8 cellular contexts compared by ENCODE assay signal in genomic region chr18:46028536-46028891, GRCh38. TPM values are rescaled to one million over a fixed set of nuclear protein-coding genes. Genes with fewer than 3 reads are reported as not detected.
A peak's percentile ranks its signal among the peaks of the same experiment; 100 is the strongest.
DNase-seq lines count a peak whose midpoint lies in the region; ATAC-seq, FAIRE-seq and TF ChIP-seq lines count a peak whose summit lies in the region.

No MANE protein-coding gene starts in this region.

- H3K4me1 ChIP-seq in A549, result no peaks in the 10 kb centered on the region
- H3K4me1 ChIP-seq in naive thymus-derived CD4-positive, alpha-beta T cell (ENCODE audit: control insufficient read depth in 2 of 2, insufficient read depth in 2 of 2, low read length in 2 of 2), result peaks cover 0 to 5% of the 10 kb centered on the region in 2 donors

- WGBS in A549 (ENCODE audit: missing lambda C conversion rate), result 52% methylated on average over 7 of the region's 7 CpGs

- H3K9me3 Mint-ChIP-seq in naive thymus-derived CD4-positive, alpha-beta T cell, result no peaks in the 10 kb centered on the region

- H3K4me3 ChIP-seq in A549, result peak overlapping the region; percentile 44
- peak overlapping the region; percentile 89 for H3K4me3 ChIP-seq in naive thymus-derived CD4-positive, alpha-beta T cell (ENCODE audit: low read length)

- peaks cover 7 to 14% (median 13%) of the 10 kb centered on the region in 7 donors for H3K4me1 Mint-ChIP-seq in naive thymus-derived CD4-positive, alpha-beta T cell

- H3K4me3 Mint-ChIP-seq in naive thymus-derived CD4-positive, alpha-beta T cell, result peak overlapping the region; percentile 80 to 96 (median 92)

- DNase-seq in A549 (ENCODE audit: low read depth in 1 of 2, low spot score in 1 of 2), result no peak
- DNase-seq in dermis blood vessel endothelial cell, result peak; percentile 2
- DNase-seq in naive thymus-derived CD4-positive, alpha-beta T cell, result no peak
- no peak for DNase-seq in DMS79 (lab: John Stamatoyannopoulos, UW)

- CTCF ChIA-PET in A549 (lab: Yijun Ruan, JAX), result no interaction called here
- CTCF ChIA-PET in naive thymus-derived CD4-positive, alpha-beta T cell (lab: Charles Lee), result no interaction called here

- peaks cover 0 to 14% (median 0%) of the 10 kb centered on the region in 5 donors for H3K27me3 Mint-ChIP-seq in naive thymus-derived CD4-positive, alpha-beta T cell

- peak overlapping the region; percentile 39 to 79; a peak in 5 of 6 replicates for H3K27ac ChIP-seq in A549
- H3K27ac ChIP-seq in naive thymus-derived CD4-positive, alpha-beta T cell (ENCODE audit: low read depth, low read length), result peak overlapping the region; percentile 54

- TF ChIP-seq EP300 in A549 (IDR thresholded peaks at IDR 0.05), result no peak

- TF ChIP-seq CTCF in A549 (IDR thresholded peaks at IDR 0.05), result no peak

- no peak for TF ChIP-seq POLR2A in A549 (IDR thresholded peaks at IDR 0.05; ENCODE audit: low read length)

- no peak for TF ChIP-seq RAD21 in A549 (conservative IDR thresholded peaks at IDR 0.05 in 1 of 2, IDR thresholded peaks at IDR 0.05 in 1 of 2)

- ATAC-seq in A549 (no peak), HG02870 (IDR thresholded peaks at IDR 0.05; ENCODE audit: unreplicated experiment) (peak; percentile 8), GM21515 (IDR thresholded peaks at IDR 0.05; ENCODE audit: unreplicated experiment) (no peak), GM21447 (IDR thresholded peaks at IDR 0.05; ENCODE audit: unreplicated experiment) (no peak), GM19467 (IDR thresholded peaks at IDR 0.05; ENCODE audit: unreplicated experiment) (no peak)
- no peak for ATAC-seq in naive thymus-derived CD4-positive, alpha-beta T cell

- H3K36me3 ChIP-seq in naive thymus-derived CD4-positive, alpha-beta T cell (ENCODE audit: control insufficient read depth in 2 of 3, insufficient read depth in 3 of 3, low read length in 3 of 3), result no peaks in the 10 kb centered on the region

- peak overlapping the region in 8 of 9 donors; percentile 25 to 86 (median 76) for H3K27ac Mint-ChIP-seq in naive thymus-derived CD4-positive, alpha-beta T cell

- H3K27me3 ChIP-seq in naive thymus-derived CD4-positive, alpha-beta T cell (ENCODE audit: control insufficient read depth in 2 of 2, insufficient read depth in 2 of 2, low read length in 2 of 2), result no peaks in the 10 kb centered on the region

- intact Hi-C loops in naive thymus-derived CD4-positive, alpha-beta T cell (cut with micrococcal nuclease), result loop anchor here (1.0 to 5.0 kb wide), 7 partner anchors 14 to 76 kb away; partner anchors contain the start of genes EPG5 (in 2 of the 2), HAUS1 (in 1 of the 2) and PSTPIP2 (in 1 of the 2)

- H3K9me3 ChIP-seq in A549, result no peaks in the 10 kb centered on the region
- no peaks in the 10 kb centered on the region for H3K9me3 ChIP-seq in naive thymus-derived CD4-positive, alpha-beta T cell (ENCODE audit: control insufficient read depth in 2 of 3, low read length in 3 of 3)

- H3K4me2 ChIP-seq in A549, result peak overlapping the region; percentile 87

- POLR2A ChIA-PET in A549 (lab: Yijun Ruan, JAX), result interaction anchor here (0.5 kb wide), 1 partner anchor 19 kb away, joined by 3 read pairs; no protein-coding TSS in a partner anchor
- POLR2A ChIA-PET in naive thymus-derived CD4-positive, alpha-beta T cell (lab: Charles Lee), result interaction anchor here (0.7 to 2.0 kb wide), 3 partner anchors 9 to 45 kb away, joined by 3 to 6 read pairs (median 5); no protein-coding TSS in a partner anchor

- FAIRE-seq in A549 (lab: Jason Lieb, UNC), result no peak

- H3K36me3 Mint-ChIP-seq in naive thymus-derived CD4-positive, alpha-beta T cell, result peaks cover 6 to 22% (median 17%) of the 10 kb centered on the region in 5 donors

TF ChIP-seq in A549, 52 proteins besides CTCF, POLR2A, EP300 and RAD21:
- TF ChIP-seq, protein P1, sequence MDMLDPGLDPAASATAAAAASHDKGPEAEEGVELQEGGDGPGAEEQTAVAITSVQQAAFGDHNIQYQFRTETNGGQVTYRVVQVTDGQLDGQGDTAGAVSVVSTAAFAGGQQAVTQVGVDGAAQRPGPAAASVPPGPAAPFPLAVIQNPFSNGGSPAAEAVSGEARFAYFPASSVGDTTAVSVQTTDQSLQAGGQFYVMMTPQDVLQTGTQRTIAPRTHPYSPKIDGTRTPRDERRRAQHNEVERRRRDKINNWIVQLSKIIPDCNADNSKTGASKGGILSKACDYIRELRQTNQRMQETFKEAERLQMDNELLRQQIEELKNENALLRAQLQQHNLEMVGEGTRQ (IDR thresholded peaks at IDR 0.05), result no peak
- TF ChIP-seq, protein P2, sequence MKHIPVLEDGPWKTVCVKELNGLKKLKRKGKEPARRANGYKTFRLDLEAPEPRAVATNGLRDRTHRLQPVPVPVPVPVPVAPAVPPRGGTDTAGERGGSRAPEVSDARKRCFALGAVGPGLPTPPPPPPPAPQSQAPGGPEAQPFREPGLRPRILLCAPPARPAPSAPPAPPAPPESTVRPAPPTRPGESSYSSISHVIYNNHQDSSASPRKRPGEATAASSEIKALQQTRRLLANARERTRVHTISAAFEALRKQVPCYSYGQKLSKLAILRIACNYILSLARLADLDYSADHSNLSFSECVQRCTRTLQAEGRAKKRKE (CRISPR knock-in tag; IDR thresholded peaks at IDR 0.05; ENCODE audit: low read depth), result no peak
- TF ChIP-seq NPAS2 (CRISPR knock-in tag; IDR thresholded peaks at IDR 0.05; ENCODE audit: borderline replicate concordance) (no peak), PBX3 (IDR thresholded peaks at IDR 0.05) (no peak), NFE2L2 (conservative IDR thresholded peaks at IDR 0.05; ENCODE audit: low read length) (no peak), RFX5 (IDR thresholded peaks at IDR 0.05) (no peak), GATA3 (IDR thresholded peaks at IDR 0.05; ENCODE audit: borderline replicate concordance) (no peak), SMC3 (IDR thresholded peaks at IDR 0.05) (no peak)

RNA-seq across cellular contexts. Expression of gene PSTPIP2, which starts 43.5 kb away (rescaled TPM):
- 0.15 and 0.19 TPM in 2 replicates for polyA plus RNA-seq in A549 (2011; rRNA removed)
- 0.04 and 0.09 TPM in 2 replicates for polyA plus RNA-seq in A549 (2012; cell fraction: cytosol; rRNA removed)
- polyA plus RNA-seq in A549 (2012; cell fraction: nucleus; rRNA removed), result 0.05 and 0.17 TPM in 2 replicates
- 0.10 to 0.22 TPM (median 0.20 TPM) in 3 replicates for polyA plus RNA-seq in A549 (2017; fragmentation: RNase III; extraction: RNeasy Plus Mini Kit Qiagen cat#74134 plus additional on column Dnase treatment)
- not detected in 2 replicates for polyA minus RNA-seq in A549 (2011; rRNA and poly(A)+ RNA removed)
- 0.56 and 0.68 TPM in 2 replicates for total RNA-seq in dermis blood vessel endothelial cell
- 10 to 100 TPM; 11.1 to 24.6 (median 15.2) TPM for total RNA-seq in naive thymus-derived CD4-positive, alpha-beta T cell
- polyA plus RNA-seq in naive thymus-derived CD4-positive, alpha-beta T cell, result 10 to 100 TPM; 13.5 to 15.9 TPM
